In the genomic region with DNA sequence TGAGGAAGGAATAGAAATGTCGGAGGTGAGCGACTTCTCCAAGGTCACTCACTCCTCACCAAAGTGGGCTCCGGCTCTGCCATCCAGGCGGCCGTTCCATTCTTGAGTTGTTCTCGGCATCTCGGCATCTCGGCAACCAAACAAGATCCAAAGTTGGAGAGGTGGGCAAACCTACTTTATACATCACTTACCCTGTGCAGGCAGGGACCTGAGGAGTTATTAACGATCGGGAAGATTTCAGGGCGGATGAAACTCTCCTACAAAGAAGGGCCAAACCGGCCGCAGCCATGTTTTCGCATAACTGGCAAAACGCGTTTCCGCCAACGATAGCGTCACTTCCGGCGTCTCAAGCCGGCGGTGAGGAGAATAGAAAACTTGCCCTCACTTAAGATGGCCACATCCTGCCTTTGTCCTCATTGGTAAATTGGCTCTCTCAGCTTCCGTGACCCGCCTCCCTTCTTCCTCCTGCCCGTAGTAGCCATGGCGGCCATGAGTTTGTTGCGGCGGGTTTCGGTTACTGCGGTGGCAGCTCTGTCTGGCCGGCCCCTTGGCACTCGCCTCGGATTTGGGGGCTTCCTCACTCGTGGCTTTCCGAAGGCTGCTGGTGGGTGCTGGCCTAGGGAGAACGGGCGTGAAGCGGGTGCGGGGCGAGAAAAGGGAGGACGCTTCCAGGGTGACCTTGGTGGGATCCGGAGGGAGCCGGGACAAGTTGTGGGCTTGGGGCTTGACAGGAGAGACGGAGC, we compare ENCODE assay signal across 8 cellular contexts. TPM values are rescaled to one million over a fixed set of nuclear protein-coding genes. Genes with fewer than 3 reads are reported as not detected.
A peak's percentile ranks its signal among the peaks of the same experiment; 100 is the strongest.
DNase-seq lines count a peak whose midpoint lies in the region; ATAC-seq, FAIRE-seq and TF ChIP-seq lines count a peak whose summit lies in the region.

A gene (minus strand): TSS at position 303 of the 743 bp plus-strand sequence. CDS start 14 bp downstream, at position 289.
A gene (plus strand): TSS at position 459 of the 743 bp plus-strand sequence. CDS start 22 bp downstream, at position 481.

- intact Hi-C loops in body of pancreas (cut with DNase I) (no loop called here), sciatic nerve (cut with DNase I) (loop anchor here (5.0 kb wide), 1 partner anchor 277 kb away; no protein-coding TSS in a partner anchor)

- H3K9me3 ChIP-seq in body of pancreas, result no peaks in the 10 kb centered on the region

- WGBS in body of pancreas, 2 donors, result 0% methylated on average over 41 to 45 of the region's 45 CpGs

- H3K4me1 ChIP-seq in body of pancreas, result peaks cover 20% of the 10 kb centered on the region

- ATAC-seq in GM18520 (IDR thresholded peaks at IDR 0.05; ENCODE audit: unreplicated experiment) (peak; percentile 96), HG03064 (IDR thresholded peaks at IDR 0.05; ENCODE audit: low read depth, unreplicated experiment) (peak; percentile 98), body of pancreas (peak; percentile 100), sciatic nerve (peak; percentile 100)

- FAIRE-seq in TTC549 (lab: Jason Lieb, UNC), result peak; percentile 91

- H3K36me3 ChIP-seq in body of pancreas (replicated peaks in 1 of 2; ENCODE audit: insufficient read depth in 1 of 2, low read depth in 2 of 2), result peaks cover 0 to 12% of the 10 kb centered on the region in 2 donors

- TF ChIP-seq POLR2A in body of pancreas (IDR thresholded peaks at IDR 0.05), result peak; percentile 33 to 85 (median 83)

- no peak for TF ChIP-seq CTCF in 22Rv1 (IDR thresholded peaks at IDR 0.05)
- peak in 1 of 7 experiments; percentile 17 for TF ChIP-seq CTCF in body of pancreas (IDR thresholded peaks at IDR 0.05)

- peak; percentile 100 for DNase-seq in NCI-H2107 treated with DMSO at 0.1 percent for 48 hours (lab: John Stamatoyannopoulos, UW; ENCODE audit: unreplicated experiment)
- DNase-seq in body of pancreas, result peak; percentile 93 to 96 (median 94)
- peak; percentile 92 for DNase-seq in iPS DF 19.7 (ENCODE audit: low read depth, low spot score)
- DNase-seq in sciatic nerve (ENCODE audit: low spot score), result peak; percentile 96

- no peaks in the 10 kb centered on the region for H3K27me3 ChIP-seq in body of pancreas

- peak within 1 kb of the TSS; percentile 55 to 67 for H3K4me3 ChIP-seq in body of pancreas

- H3K27ac ChIP-seq in 22Rv1 (peak within 1 kb of the TSS; percentile 71), body of pancreas (peak within 1 kb of the TSS; percentile 74 to 92 (median 86))

RNA-seq across cellular contexts. Expression of the first gene that starts in this region (rescaled TPM):
- 1 to 10 TPM; 5.3 to 8.6 TPM for total RNA-seq in body of pancreas
- total RNA-seq in sciatic nerve, result 20.7 TPM

RNA-seq across cellular contexts. Expression of the second gene that starts in this region (rescaled TPM):
- total RNA-seq in body of pancreas, result 10 to 100 TPM; 41.9 to 73.7 TPM
- total RNA-seq in sciatic nerve, result 61.8 TPM

Comparison
In these comparisons a context has a peak if more than half of its experiments do, and no peak if none do; other contexts are left out.
1. Peak in every context shown above with its lines: DNase-seq, ATAC-seq, H3K4me3 ChIP-seq and H3K27ac ChIP-seq.